8 cellular contexts compared by ENCODE assay signal in genomic region chr3:128486692-128487537, GRCh38. TPM values are rescaled to one million over a fixed set of nuclear protein-coding genes. Genes with fewer than 3 reads are reported as not detected.
DNase-seq lines count a peak whose midpoint lies in the region; ATAC-seq and TF ChIP-seq lines count a peak whose summit lies in the region.

No MANE protein-coding gene starts in this region.

- peak overlapping the region; percentile 66 for H3K4me3 Mint-ChIP-seq in activated T-helper 2 cell treated with anti-CD3 and anti-CD28 coated beads, Interferon-gamma antibody, Interleukin-2, Interleukin-4, amounts not matched to agents 10 μg/mL and 5 μg/mL and 100 μg/mL, durations not matched to agents 14 hours and 24 hours and 36 hours (ENCODE audit: low read depth)

- intact Hi-C loops in activated T-helper 2 cell treated with anti-CD3 and anti-CD28 coated beads, Interferon-gamma antibody, Interleukin-2, Interleukin-4, amounts not matched to agents 10 μg/mL and 5 μg/mL and 100 μg/mL, durations not matched to agents 14 hours and 24 hours and 36 hours (cut with micrococcal nuclease): loop anchor here (10.0 kb wide), 1 partner anchor 508 kb away; the partner anchor contains the start of gene CFAP92

- peaks cover 45% of the 10 kb centered on the region for H3K4me1 ChIP-seq in HAP-1
- peaks cover 50% of the 10 kb centered on the region for H3K4me1 ChIP-seq in hepatocyte (ENCODE audit: insufficient read depth)
- peaks cover 39% of the 10 kb centered on the region for H3K4me1 ChIP-seq in skeletal muscle satellite cell (ENCODE audit: control insufficient read depth, insufficient read depth, low read length)

- H3K27ac ChIP-seq in hepatocyte: no peak overlapping the region

- H3K4me3 ChIP-seq in HAP-1 (peak overlapping the region; percentile 77), hepatocyte (peak overlapping the region; percentile 3), skeletal muscle satellite cell (ENCODE audit: low read length) (peak overlapping the region; percentile 66)

- H2AFZ ChIP-seq in hepatocyte: peak overlapping the region; percentile 0

- H3K79me2 ChIP-seq in hepatocyte: no peaks in the 10 kb centered on the region

- H3K4me2 ChIP-seq in hepatocyte (peak overlapping the region; percentile 95), skeletal muscle satellite cell (ENCODE audit: low read length) (peak overlapping the region; percentile 79)

- no peaks in the 10 kb centered on the region for H3K36me3 Mint-ChIP-seq in activated T-helper 2 cell treated with anti-CD3 and anti-CD28 coated beads, Interferon-gamma antibody, Interleukin-2, Interleukin-4, amounts not matched to agents 10 μg/mL and 5 μg/mL and 100 μg/mL, durations not matched to agents 14 hours and 24 hours and 36 hours (ENCODE audit: low read depth)

- H4K20me1 ChIP-seq in hepatocyte (ENCODE audit: insufficient read depth, poor library complexity, severe bottlenecking): no peaks in the 10 kb centered on the region

- H3K9me3 ChIP-seq in HAP-1 (no peaks in the 10 kb centered on the region), hepatocyte (ENCODE audit: low read depth) (no peaks in the 10 kb centered on the region), skeletal muscle satellite cell (replicated peaks; ENCODE audit: low read length) (no peaks in the 10 kb centered on the region)

- peak; percentile 64 for DNase-seq in AG20443 (ENCODE audit: low spot score)
- peak in 1 of 2 experiments; percentile 59 for DNase-seq in HAP-1 (ENCODE audit: low spot score in 2 of 2)
- DNase-seq in activated T-helper 2 cell treated with anti-CD3 and anti-CD28 coated beads, Interferon-gamma antibody, Interleukin-2, Interleukin-4, amounts not matched to agents 10 μg/mL and 5 μg/mL and 100 μg/mL, durations not matched to agents 14 hours and 24 hours and 36 hours (ENCODE audit: low spot score): peak; percentile 16
- no peak for DNase-seq in hepatocyte (ENCODE audit: low spot score)
- DNase-seq in omental fat pad (ENCODE audit: low spot score): no peak

- no peak overlapping the region for H3K9ac ChIP-seq in skeletal muscle satellite cell (ENCODE audit: low read depth, low read length)

- H3K27ac Mint-ChIP-seq in activated T-helper 2 cell treated with anti-CD3 and anti-CD28 coated beads, Interferon-gamma antibody, Interleukin-2, Interleukin-4, amounts not matched to agents 10 μg/mL and 5 μg/mL and 100 μg/mL, durations not matched to agents 14 hours and 24 hours and 36 hours: no peak overlapping the region

- in situ Hi-C loops in HAP-1 (cut with MboI; ENCODE audit: low sequenced_read_pairs): loop anchor here (5.0 kb wide), 1 partner anchor 120 kb away; no protein-coding TSS in a partner anchor

- peaks cover 75% of the 10 kb centered on the region for H3K27me3 Mint-ChIP-seq in activated T-helper 2 cell treated with anti-CD3 and anti-CD28 coated beads, Interferon-gamma antibody, Interleukin-2, Interleukin-4, amounts not matched to agents 10 μg/mL and 5 μg/mL and 100 μg/mL, durations not matched to agents 14 hours and 24 hours and 36 hours (ENCODE audit: low read depth)

- H3K9me2 ChIP-seq in hepatocyte (replicated peaks; ENCODE audit: insufficient read depth): no peaks in the 10 kb centered on the region

- H3K36me3 ChIP-seq in HAP-1 (replicated peaks): peaks cover 42% of the 10 kb centered on the region
- no peaks in the 10 kb centered on the region for H3K36me3 ChIP-seq in hepatocyte (replicated peaks; ENCODE audit: insufficient read depth, low read depth)
- H3K36me3 ChIP-seq in skeletal muscle satellite cell (ENCODE audit: insufficient read depth, low read length): no peaks in the 10 kb centered on the region

- WGBS in hepatocyte (ENCODE audit: low lambda C conversion rate, missing lambda C conversion rate): 3% methylated on average over 67 of the region's 75 CpGs

- H3K27me3 ChIP-seq in HAP-1 (ENCODE audit: low read depth) (no peaks in the 10 kb centered on the region), hepatocyte (peaks cover 94% of the 10 kb centered on the region), skeletal muscle satellite cell (ENCODE audit: control insufficient read depth, insufficient read depth, low read length) (peaks cover 89% of the 10 kb centered on the region)

- H3K4me1 Mint-ChIP-seq in activated T-helper 2 cell treated with anti-CD3 and anti-CD28 coated beads, Interferon-gamma antibody, Interleukin-2, Interleukin-4, amounts not matched to agents 10 μg/mL and 5 μg/mL and 100 μg/mL, durations not matched to agents 14 hours and 24 hours and 36 hours (ENCODE audit: low read depth): peaks cover 19% of the 10 kb centered on the region

- no peak for ATAC-seq in omental fat pad (ENCODE audit: low FRiP score)
- no peak for ATAC-seq in HG03095 (IDR thresholded peaks at IDR 0.05; ENCODE audit: unreplicated experiment)
- no peak for ATAC-seq in GM21526 (IDR thresholded peaks at IDR 0.05; ENCODE audit: low FRiP score, unreplicated experiment)

- TF ChIP-seq CTCF in hepatocyte (IDR thresholded peaks at IDR 0.05; ENCODE audit: poor library complexity) (peak; percentile 3), omental fat pad (IDR thresholded peaks at IDR 0.05) (no peak)

- no peaks in the 10 kb centered on the region for H3K9me3 Mint-ChIP-seq in activated T-helper 2 cell treated with anti-CD3 and anti-CD28 coated beads, Interferon-gamma antibody, Interleukin-2, Interleukin-4, amounts not matched to agents 10 μg/mL and 5 μg/mL and 100 μg/mL, durations not matched to agents 14 hours and 24 hours and 36 hours

RNA-seq across cellular contexts. Expression of gene GATA2, which starts 6.1 kb away (rescaled TPM):
- total RNA-seq in activated T-helper 2 cell treated with anti-CD3 and anti-CD28 coated beads, Interferon-gamma antibody, Interleukin-2, Interleukin-4, amounts not matched to agents 10 μg/mL and 5 μg/mL and 100 μg/mL, durations not matched to agents 14 hours and 24 hours and 36 hours: 0.09 and 0.28 TPM in 2 replicates
- total RNA-seq in hepatocyte (0.88 and 2.6 TPM in 2 replicates), omental fat pad (10 to 100 TPM in 2 of 4 donors, 1 to 10 TPM in 2; 4.2 to 32.5 (median 9.0) TPM)
- polyA plus RNA-seq in hepatocyte: 2.4 and 3.5 TPM in 2 replicates
- 0.87 and 3.3 TPM in 2 replicates for total RNA-seq in skeletal muscle satellite cell (2012; rRNA removed)

RNA-seq across cellular contexts. Expression of gene DNAJB8, which starts 20.2 kb away (rescaled TPM):
- total RNA-seq in activated T-helper 2 cell treated with anti-CD3 and anti-CD28 coated beads, Interferon-gamma antibody, Interleukin-2, Interleukin-4, amounts not matched to agents 10 μg/mL and 5 μg/mL and 100 μg/mL, durations not matched to agents 14 hours and 24 hours and 36 hours: not detected in 2 replicates
- total RNA-seq in hepatocyte: not detected in 2 replicates
- polyA plus RNA-seq in hepatocyte: not detected in 2 replicates
- total RNA-seq in skeletal muscle satellite cell (2012; rRNA removed): under 0.01 TPM in 1 of 2 replicates, not detected in the other
- not detected for total RNA-seq in omental fat pad

Comparison
In these comparisons a context has a peak if more than half of its experiments do, and no peak if none do; other contexts are left out.
1. DNase-seq: peak in AG20443 (single experiment) and activated T-helper 2 cell treated with anti-CD3 and anti-CD28 coated beads, Interferon-gamma antibody, Interleukin-2, Interleukin-4, amounts not matched to agents 10 μg/mL and 5 μg/mL and 100 μg/mL, durations not matched to agents 14 hours and 24 hours and 36 hours (single experiment); none in hepatocyte (single experiment) and omental fat pad (single experiment).
2. H3K4me3 ChIP-seq: peak in every context shown above with its lines; median percentile 77 in HAP-1; 66 in skeletal muscle satellite cell; 3 in hepatocyte.